ENCODE assay signal across 9 cellular contexts in genomic region chr9:91948423-91949292, GRCh38. TPM values are rescaled to one million over a fixed set of nuclear protein-coding genes. Genes with fewer than 3 reads are reported as not detected.
DNase-seq lines count a peak whose midpoint lies in the region; ATAC-seq and TF ChIP-seq lines count a peak whose summit lies in the region.
"Had no signal": no experiment of that assay in that cellular context is flagged by ENCODE, and none has a peak within 500 bp of the region (broad histone marks: within the 10 kb centered on the region; RNA-seq: fewer than 3 reads in every experiment).

No MANE protein-coding gene starts in this region.

- 2% methylated on average over 57 of the region's 57 CpGs for WGBS in heart right ventricle, 2 donors
- WGBS in sigmoid colon, 2 donors: 2 to 5% methylated on average over 57 of the region's 57 CpGs

- H3K36me3 Mint-ChIP-seq in activated T-helper 17 cell treated with anti-CD3 and anti-CD28 coated beads, Interleukin-2, amount 50 U/mL, for 72 hours (ENCODE audit: low read depth): no peaks in the 10 kb centered on the region

- H3K27ac ChIP-seq in heart right ventricle (peak overlapping the region in 1 of 10 donors; percentile 75), sigmoid colon (peak overlapping the region; percentile 88 to 95 (median 92))

- peak overlapping the region; percentile 28 to 57 (median 49) for H3K4me3 ChIP-seq in heart right ventricle
- peak overlapping the region; percentile 66 to 88 (median 76) for H3K4me3 ChIP-seq in sigmoid colon

- in situ Hi-C loops in Caki2 (cut with HindIII; ENCODE audit: low pct_unique_long_range_greater_than_20kb, low sequenced_read_pairs): no loop called here

- peaks cover 52% of the 10 kb centered on the region for H3K27me3 Mint-ChIP-seq in activated T-helper 17 cell treated with anti-CD3 and anti-CD28 coated beads, Interleukin-2, amount 50 U/mL, for 72 hours

- H3K4me1 ChIP-seq in heart right ventricle (peaks cover 0 to 31% (median 15%) of the 10 kb centered on the region in 9 donors), sigmoid colon (peaks cover 0 to 50% (median 49%) of the 10 kb centered on the region in 4 donors)

- no peak for TF ChIP-seq CTCF in heart right ventricle (IDR thresholded peaks at IDR 0.05)
- peak in 3 of 4 experiments; percentile 39 to 55 (median 44) for TF ChIP-seq CTCF in sigmoid colon (IDR thresholded peaks at IDR 0.05)

- TF ChIP-seq EP300 in sigmoid colon (IDR thresholded peaks at IDR 0.05): no peak

- no peak overlapping the region for H3K4me3 Mint-ChIP-seq in activated T-helper 17 cell treated with anti-CD3 and anti-CD28 coated beads, Interleukin-2, amount 50 U/mL, for 72 hours

- H3K27ac Mint-ChIP-seq in activated T-helper 17 cell treated with anti-CD3 and anti-CD28 coated beads, Interleukin-2, amount 50 U/mL, for 72 hours: no peak overlapping the region

- peak; percentile 61 for DNase-seq in Caki2 (ENCODE audit: low read depth)
- peak; percentile 61 for DNase-seq in M059J (ENCODE audit: low read depth)
- peak in 1 of 2 donors; percentile 26 for DNase-seq in heart right ventricle
- peak; percentile 92 for DNase-seq in sigmoid colon

- peak; percentile 28 for ATAC-seq in activated T-helper 17 cell treated with anti-CD3 and anti-CD28 coated beads, Interleukin-2, amount 50 U/mL, for 72 hours (replicated peaks)
- peak in 4 of 8 donors; percentile 39 to 58 (median 49) for ATAC-seq in heart right ventricle
- ATAC-seq in HG03039 (IDR thresholded peaks at IDR 0.05; ENCODE audit: unreplicated experiment): no peak
- no peak for ATAC-seq in GM21576 (IDR thresholded peaks at IDR 0.05; ENCODE audit: unreplicated experiment)
- ATAC-seq in GM21737 (IDR thresholded peaks at IDR 0.05; ENCODE audit: unreplicated experiment): no peak

- intact Hi-C loops in heart right ventricle (cut with DNase I): loop anchor here in 2 of 10 donors (10.0 kb wide), 2 partner anchors 104 to 184 kb away; no protein-coding TSS in a partner anchor
- intact Hi-C loops in sigmoid colon (cut with DNase I): loop anchor here (2.0 to 5.0 kb wide), 2 partner anchors 50 to 526 kb away; partner anchors contain the start of gene NFIL3

- H3K9me3 Mint-ChIP-seq in activated T-helper 17 cell treated with anti-CD3 and anti-CD28 coated beads, Interleukin-2, amount 50 U/mL, for 72 hours: no peaks in the 10 kb centered on the region

- peak in 1 of 2 donors; percentile 15 for TF ChIP-seq POLR2A in sigmoid colon (IDR thresholded peaks at IDR 0.05)

- H3K4me1 Mint-ChIP-seq in activated T-helper 17 cell treated with anti-CD3 and anti-CD28 coated beads, Interleukin-2, amount 50 U/mL, for 72 hours: no peaks in the 10 kb centered on the region

- H3K36me3 ChIP-seq in heart right ventricle: no peaks in the 10 kb centered on the region
- H3K36me3 ChIP-seq in sigmoid colon: no peaks in the 10 kb centered on the region

- peaks cover 25 to 94% (median 65%) of the 10 kb centered on the region in 7 donors for H3K27me3 ChIP-seq in heart right ventricle
- H3K27me3 ChIP-seq in sigmoid colon: peaks cover 0 to 15% (median 0%) of the 10 kb centered on the region in 3 donors

- H3K9me3 ChIP-seq in heart right ventricle: peaks cover 0 to 11% (median 4%) of the 10 kb centered on the region in 11 donors
- H3K9me3 ChIP-seq in sigmoid colon: no peaks in the 10 kb centered on the region

RNA-seq across cellular contexts. Expression of gene ROR2, which starts 1.4 kb away (rescaled TPM):
- 8.3 and 8.4 TPM in 2 replicates for total RNA-seq in Caki2 (2014; rRNA removed; shearing (Covaris generic); ENCODE audit: low replicate concordance)
- 0.94 and 2.9 TPM in 2 replicates for total RNA-seq in M059J (2014; rRNA removed; shearing (Covaris generic))
- under 1 TPM in 1 of 2 donors, not detected in 1; 0.08 TPM for total RNA-seq in activated T-helper 17 cell treated with anti-CD3 and anti-CD28 coated beads, Interleukin-2, amount 50 U/mL, for 72 hours
- 1 to 10 TPM in 1 of 10 donors, under 1 TPM in 9; 0.11 to 1.4 (median 0.43) TPM for total RNA-seq in heart right ventricle
- under 1 TPM; 0.44 to 0.49 TPM for polyA plus RNA-seq in heart right ventricle
- total RNA-seq in sigmoid colon: 10 to 100 TPM; 51.4 to 81.7 (median 59.8) TPM
- polyA plus RNA-seq in sigmoid colon: 1 to 10 TPM in 2 of 3 donors, under 1 TPM in 1; 0.46 to 7.6 (median 1.2) TPM
- total RNA-seq: endothelial cell of umbilical vein had no signal
- polyA plus RNA-seq: endothelial cell of umbilical vein had no signal

Comparison
In these comparisons a context has a peak if more than half of its experiments do, and no peak if none do; other contexts are left out.
1. CTCF ChIP-seq: peak in sigmoid colon (3 of 4); none in heart right ventricle (0 of 9).